In the genomic region with DNA sequence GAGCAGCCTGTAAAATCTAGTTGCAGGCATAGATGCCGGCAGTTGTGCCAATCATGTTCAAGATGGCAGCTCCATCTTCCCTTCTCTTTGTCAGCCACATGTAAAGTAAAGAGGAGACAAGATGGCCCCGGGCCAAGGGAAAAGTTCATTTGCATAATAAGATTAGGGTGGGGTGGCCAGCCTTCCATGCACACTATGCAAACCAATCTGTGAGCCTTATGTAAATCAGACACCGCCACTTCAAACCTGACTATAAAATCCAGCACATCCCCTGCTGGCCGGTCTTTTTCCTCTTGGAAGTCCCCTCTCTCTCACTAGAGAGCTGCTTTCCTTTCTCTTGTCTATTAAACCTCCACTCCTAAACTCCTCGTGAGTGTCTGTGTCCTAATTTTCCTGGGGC, we compare ENCODE assay signal across 22 cellular contexts.
DNase-seq lines count a peak whose midpoint lies in the region; ATAC-seq and TF ChIP-seq lines count a peak whose summit lies in the region.
"Had no signal": no experiment of that assay in that cellular context is flagged by ENCODE, and none has a peak within 500 bp of the region (broad histone marks: within the 10 kb centered on the region; RNA-seq: fewer than 3 reads in every experiment).

No MANE protein-coding gene starts in this region.

- H3K18ac ChIP-seq in H9 (ENCODE audit: insufficient read length, low read depth, low read length): no peak overlapping the region

- H3K9me3 ChIP-seq in BE2C (peaks cover 8% of the 10 kb centered on the region), H9 (ENCODE audit: control insufficient read depth, low read depth, low read length) (peaks cover 4% of the 10 kb centered on the region), endodermal cell (ENCODE audit: control insufficient read depth, low read length) (peaks cover 44% of the 10 kb centered on the region), vagina (no peaks in the 10 kb centered on the region)
- H3K9me3 ChIP-seq in naive thymus-derived CD4-positive, alpha-beta T cell (ENCODE audit: control insufficient read depth in 2 of 3, low read length in 3 of 3): peaks cover 0 to 6% (median 0%) of the 10 kb centered on the region in 3 experiments

- H3K4me3 ChIP-seq in BE2C (ENCODE audit: low read depth, low read length) (peak overlapping the region; percentile 21; the same call in 1 of the 2 replicates), endodermal cell (ENCODE audit: low read length) (no peak overlapping the region), vagina (no peak overlapping the region)
- no peak overlapping the region for H3K4me3 ChIP-seq in naive thymus-derived CD4-positive, alpha-beta T cell (ENCODE audit: low read length)
- H3K4me3 ChIP-seq: SK-N-MC had no signal

- H3K56ac ChIP-seq in H9 (ENCODE audit: insufficient read length, low read depth, low read length): no peak overlapping the region

- H3T11ph ChIP-seq in H9 (ENCODE audit: low read length): no peak overlapping the region

- no peak overlapping the region for H2BK5ac ChIP-seq in H9 (ENCODE audit: insufficient read length, low read length)

- CTCF ChIA-PET in naive thymus-derived CD4-positive, alpha-beta T cell (lab: Charles Lee): no interaction called here

- no peak overlapping the region for H3K23ac ChIP-seq in H9 (ENCODE audit: insufficient read length, low read depth, low read length)

- H4K91ac ChIP-seq in H9 (ENCODE audit: insufficient read length, low read depth, low read length): no peak overlapping the region

- no peak overlapping the region for H2BK120ac ChIP-seq in H9 (ENCODE audit: low read depth, low read length, poor library complexity, severe bottlenecking)

- H3K4me3 Mint-ChIP-seq in H9 (no peak overlapping the region), endodermal cell (no peak overlapping the region)
- H3K4me3 Mint-ChIP-seq in naive thymus-derived CD4-positive, alpha-beta T cell: no peak overlapping the region
- H3K4me3 Mint-ChIP-seq: B cell; CD4-positive, CD25-positive, alpha-beta regulatory T cell; HFFc6; T-helper 2 cell treated with Interferon-gamma antibody and Interleukin-4, amounts not matched to agents 5 μg/mL and 100 μg/mL, for 36 hours had no signal

- no peak overlapping the region for H2BK15ac ChIP-seq in H9 (ENCODE audit: low read depth, low read length)

- DNase-seq in BE2C (peak; percentile 94), H9 (no peak), NCI-H526 treated with DMSO at 0.1 percent for 48 hours (lab: John Stamatoyannopoulos, UW) (peak; percentile 92), endodermal cell (peak; percentile 60), vagina (ENCODE audit: extremely low spot score in 2 of 2) (no peak)
- no peak for DNase-seq in naive thymus-derived CD4-positive, alpha-beta T cell
- DNase-seq: CD4-positive, CD25-positive, alpha-beta regulatory T cell; COR-L47; DMS53; EL; HFFc6; NCI-H1092; NCI-H1436 treated with DMSO at 0.1 percent for 48 hours; NCI-H2081; NCI-H226; NCI-H748 treated with DMSO at 0.1 percent for 48 hours; OCI-M1; Right ventricle myocardium superior had no signal

- H3K27ac ChIP-seq in H9 (ENCODE audit: insufficient read length, low read depth, low read length): no peak overlapping the region
- H3K27ac ChIP-seq in endodermal cell (ENCODE audit: low read depth, low read length): no peak overlapping the region
- H3K27ac ChIP-seq in naive thymus-derived CD4-positive, alpha-beta T cell (ENCODE audit: low read depth, low read length): no peak overlapping the region
- H3K27ac ChIP-seq in vagina: no peak overlapping the region
- H3K27ac ChIP-seq: SK-N-MC had no signal

- no peak overlapping the region for H4K8ac ChIP-seq in H9 (replicated peaks; ENCODE audit: insufficient read length, low read depth, low read length)

- no CpG with 5 or more reads among the region's 5 CpGs for WGBS in H9 (ENCODE audit: extremely low coverage, insufficient read length, low lambda C conversion rate)
- WGBS in endodermal cell (ENCODE audit: insufficient coverage in 1 of 2, insufficient read length in 1 of 2), 2 experiments: 88 to 100% methylated on average over 4 to 5 of the region's 5 CpGs

- no peak overlapping the region for H2AFZ ChIP-seq in H9 (ENCODE audit: low read length)

- no peaks in the 10 kb centered on the region for H3K23me2 ChIP-seq in H9 (ENCODE audit: insufficient read length, low read depth, low read length, poor library complexity, severe bottlenecking)

- no peak for ATAC-seq in HG03521 (IDR thresholded peaks at IDR 0.05; ENCODE audit: unreplicated experiment)
- no peak for ATAC-seq in naive thymus-derived CD4-positive, alpha-beta T cell

- H3K27me3 Mint-ChIP-seq in H9 (ENCODE audit: low read depth) (no peaks in the 10 kb centered on the region), endodermal cell (ENCODE audit: insufficient read depth) (no peaks in the 10 kb centered on the region)
- H3K27me3 Mint-ChIP-seq in naive thymus-derived CD4-positive, alpha-beta T cell: no peaks in the 10 kb centered on the region
- H3K27me3 Mint-ChIP-seq: B cell; CD4-positive, CD25-positive, alpha-beta regulatory T cell had no signal

- H4K5ac ChIP-seq in H9 (ENCODE audit: insufficient read length, low read depth, low read length): no peak overlapping the region

- H3K4ac ChIP-seq in H9 (ENCODE audit: low read depth, low read length): no peak overlapping the region

- POLR2A ChIA-PET in naive thymus-derived CD4-positive, alpha-beta T cell (lab: Charles Lee): no interaction called here

- H2AK5ac ChIP-seq in H9 (ENCODE audit: insufficient read length, low read length): no peak overlapping the region

- H3K9me3 Mint-ChIP-seq in H9 (peaks cover 5 to 8% of the 10 kb centered on the region in 2 experiments), endodermal cell (peaks cover 23% of the 10 kb centered on the region)
- H3K9me3 Mint-ChIP-seq in naive thymus-derived CD4-positive, alpha-beta T cell: peaks cover 0 to 32% (median 5%) of the 10 kb centered on the region in 11 donors
- H3K9me3 Mint-ChIP-seq: T-helper 2 cell treated with Interferon-gamma antibody and Interleukin-4, amounts not matched to agents 5 μg/mL and 100 μg/mL, for 36 hours had no signal

- no peak overlapping the region for H3K4me2 ChIP-seq in H9 (ENCODE audit: insufficient read depth, insufficient read length, low read length)

- H3K9ac ChIP-seq in H9 (ENCODE audit: extremely low read depth, insufficient read length, low read length) (no peak overlapping the region), endodermal cell (ENCODE audit: extremely low read depth, low read length, poor library complexity, severe bottlenecking) (no peak overlapping the region)

- H2BK20ac ChIP-seq in H9 (ENCODE audit: low read depth, low read length, poor library complexity, severe bottlenecking): no peak overlapping the region

- TF ChIP-seq CTCF in BE2C (IDR thresholded peaks at IDR 0.05; ENCODE audit: low read depth, low read length) (peak; percentile 66), H9 (conservative IDR thresholded peaks at IDR 0.05) (0 out of 3 replicates have a peak, but pooled peaks have one; percentile 9), endodermal cell (conservative IDR thresholded peaks at IDR 0.05) (no peak), vagina (IDR thresholded peaks at IDR 0.05) (no peak)

- H3K4me1 Mint-ChIP-seq in H9 (0 out of 4 replicates have a peak, but pooled peaks cover 0 to 2% of the 10 kb centered on the region in 2 experiments), endodermal cell (no peaks in the 10 kb centered on the region)
- no peaks in the 10 kb centered on the region for H3K4me1 Mint-ChIP-seq in naive thymus-derived CD4-positive, alpha-beta T cell
- H3K4me1 Mint-ChIP-seq: CD4-positive, CD25-positive, alpha-beta regulatory T cell had no signal

- H3K27me3 ChIP-seq in BE2C (no peaks in the 10 kb centered on the region), H9 (ENCODE audit: insufficient read depth, low read length) (no peaks in the 10 kb centered on the region), endodermal cell (ENCODE audit: control insufficient read depth, insufficient read depth, low read length, poor library complexity, severe bottlenecking) (no peaks in the 10 kb centered on the region), vagina (no peaks in the 10 kb centered on the region)
- H3K27me3 ChIP-seq in naive thymus-derived CD4-positive, alpha-beta T cell (ENCODE audit: control insufficient read depth in 2 of 2, insufficient read depth in 2 of 2, low read length in 2 of 2): no peaks in the 10 kb centered on the region

- H4K20me1 ChIP-seq in H9 (ENCODE audit: control insufficient read depth, insufficient read depth, insufficient read length): no peaks in the 10 kb centered on the region

- intact Hi-C loops in naive thymus-derived CD4-positive, alpha-beta T cell (cut with micrococcal nuclease): no loop called here
- intact Hi-C loops in vagina (cut with DNase I): no loop called here

- no peak for TF ChIP-seq POLR2A in vagina (IDR thresholded peaks at IDR 0.05)

- peaks cover 21% of the 10 kb centered on the region for H3K4me1 ChIP-seq in BE2C
- no peaks in the 10 kb centered on the region; the same call in 1 of the 2 replicates for H3K4me1 ChIP-seq in H9 (ENCODE audit: insufficient read depth, low read length)
- H3K4me1 ChIP-seq in endodermal cell (ENCODE audit: control insufficient read depth, insufficient read depth, low read length): no peaks in the 10 kb centered on the region
- H3K4me1 ChIP-seq in naive thymus-derived CD4-positive, alpha-beta T cell (ENCODE audit: control insufficient read depth in 2 of 2, insufficient read depth in 2 of 2, low read length in 2 of 2): no peaks in the 10 kb centered on the region
- H3K4me1 ChIP-seq in vagina: peaks cover 4% of the 10 kb centered on the region

- no peaks in the 10 kb centered on the region for H3K79me1 ChIP-seq in H9 (ENCODE audit: insufficient read depth, low read depth, low read length, poor library complexity, severe bottlenecking)

- H3K36me3 ChIP-seq in BE2C (peaks cover 6% of the 10 kb centered on the region; the same call in 1 of the 2 replicates), endodermal cell (ENCODE audit: control insufficient read depth, insufficient read depth, low read length) (peaks cover 53% of the 10 kb centered on the region), vagina (no peaks in the 10 kb centered on the region)
- H3K36me3 ChIP-seq in naive thymus-derived CD4-positive, alpha-beta T cell (ENCODE audit: control insufficient read depth in 2 of 3, insufficient read depth in 3 of 3, low read length in 3 of 3): no peaks in the 10 kb centered on the region

- no peak overlapping the region for H2BK12ac ChIP-seq in H9 (ENCODE audit: insufficient read length, low read depth, low read length)

- H3K36me3 Mint-ChIP-seq in H9 (ENCODE audit: insufficient read depth in 1 of 3, low read depth in 3 of 3): peaks cover 13 to 36% (median 29%) of the 10 kb centered on the region in 3 experiments
- H3K36me3 Mint-ChIP-seq in endodermal cell (ENCODE audit: low read depth): peaks cover 56% of the 10 kb centered on the region
- peaks cover 0 to 5% (median 0%) of the 10 kb centered on the region in 5 donors for H3K36me3 Mint-ChIP-seq in naive thymus-derived CD4-positive, alpha-beta T cell
- H3K36me3 Mint-ChIP-seq: CD4-positive, CD25-positive, alpha-beta regulatory T cell had no signal

- no peak overlapping the region for H3K14ac ChIP-seq in H9 (ENCODE audit: insufficient read depth, low read length)

- no peaks in the 10 kb centered on the region for H3K79me2 ChIP-seq in H9 (ENCODE audit: insufficient read depth, low read length)

- 0 out of 7 replicates have a peak overlapping the region, but pooled peaks of 1 of the 3 experiments have one; percentile 21 for H3K27ac Mint-ChIP-seq in H9
- H3K27ac Mint-ChIP-seq in endodermal cell: no peak overlapping the region
- no peak overlapping the region for H3K27ac Mint-ChIP-seq in naive thymus-derived CD4-positive, alpha-beta T cell
- H3K27ac Mint-ChIP-seq: B cell; CD4-positive, CD25-positive, alpha-beta regulatory T cell; HFFc6; T-helper 2 cell treated with Interferon-gamma antibody and Interleukin-4, amounts not matched to agents 5 μg/mL and 100 μg/mL, for 36 hours had no signal

Comparison
In these comparisons a context has a peak if more than half of its experiments do, and no peak if none do; other contexts are left out.
1. DNase-seq: peak in BE2C (single experiment), NCI-H526 treated with DMSO at 0.1 percent for 48 hours (single experiment) and endodermal cell (single experiment); none in H9 (single experiment), naive thymus-derived CD4-positive, alpha-beta T cell (0 of 9) and vagina (0 of 2).
2. CTCF ChIP-seq: peak in BE2C (single experiment) and H9 (single experiment); none in endodermal cell (single experiment) and vagina (0 of 3).